In the genomic region with DNA sequence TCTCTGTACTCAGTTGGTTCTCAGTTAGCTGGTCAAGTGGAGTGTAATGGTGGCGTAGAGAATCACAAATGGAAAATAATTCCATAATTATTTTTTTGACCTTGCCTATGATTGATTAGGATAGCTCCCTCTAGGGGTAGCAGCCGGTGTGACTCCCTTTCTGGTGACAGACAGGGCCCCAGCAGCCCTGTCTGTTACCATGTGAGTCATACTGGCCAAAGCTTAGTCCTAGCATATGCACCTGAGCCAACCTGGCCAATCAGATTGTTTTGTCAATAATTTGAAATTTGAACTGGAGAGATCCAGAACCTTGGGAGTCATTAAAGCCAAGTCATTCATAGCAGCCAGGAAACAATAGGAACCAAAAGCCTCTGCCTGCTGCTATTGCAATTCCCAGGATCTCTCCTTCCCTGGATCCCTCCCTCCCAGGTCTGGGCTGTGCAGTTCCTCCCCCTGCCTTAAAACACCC, we compare ENCODE assay signal across 9 cellular contexts. TPM values are rescaled to one million over a fixed set of nuclear protein-coding genes. Genes with fewer than 3 reads are reported as not detected.
DNase-seq lines count a peak whose midpoint lies in the region; ATAC-seq and TF ChIP-seq lines count a peak whose summit lies in the region.
"Had no signal": no experiment of that assay in that cellular context is flagged by ENCODE, and none has a peak within 500 bp of the region (broad histone marks: within the 10 kb centered on the region; RNA-seq: fewer than 3 reads in every experiment).

No MANE protein-coding gene starts in this region.

- H3K36me3 ChIP-seq in mucosa of descending colon (ENCODE audit: low read depth): no peaks in the 10 kb centered on the region

- TF ChIP-seq CTCF in GM13977 (IDR thresholded peaks at IDR 0.05; ENCODE audit: extremely low read depth, insufficient read depth, missing control alignments): peak; percentile 85
- TF ChIP-seq CTCF in mucosa of descending colon (IDR thresholded peaks at IDR 0.05): peak; percentile 78

- DNase-seq in GM13977 (ENCODE audit: low spot score) (peak; percentile 90), HT-29 (ENCODE audit: low spot score) (peak; percentile 93), NOMO-1 treated with dmso at 0.1 percent for 144 hours (lab: John Stamatoyannopoulos, UW; ENCODE audit: unreplicated experiment) (peak; percentile 52), mucosa of descending colon (peak in 2 of 3 donors; percentile 85 to 97), cerebellar nuclear complex (lab: John Stamatoyannopoulos, UW) (no peak)
- peak in 2 of 3 experiments; percentile 56 to 59 for DNase-seq in activated CD8-positive, alpha-beta memory T cell treated with anti-CD3 and anti-CD28 coated beads for 48 hours (ENCODE audit: low read depth in 2 of 3, low spot score in 2 of 3)
- peak; percentile 62 to 75 (median 63) for DNase-seq in effector memory CD8-positive, alpha-beta T cell
- DNase-seq in stimulated activated CD8-positive, alpha-beta memory T cell treated with anti-CD3 and anti-CD28 coated beads, Interleukin-4, amount 100 ng/mL, for 24 hours (ENCODE audit: low read depth): peak; percentile 65

- intact Hi-C loops in mucosa of descending colon (cut with DNase I, micrococcal nuclease): no loop called here

- no peaks in the 10 kb centered on the region for H3K9me3 Mint-ChIP-seq in effector memory CD8-positive, alpha-beta T cell
- H3K9me3 Mint-ChIP-seq: stimulated activated naive CD8-positive, alpha-beta T cell treated with anti-CD3 and anti-CD28 coated beads, Interleukin-15, Interleukin-2, amounts not matched to agents 100 ng/mL and 50 ng/mL, for 24 hours had no signal

- H3K4me1 ChIP-seq in mucosa of descending colon (ENCODE audit: low read depth): peaks cover 59% of the 10 kb centered on the region

- H3K4me3 ChIP-seq in mucosa of descending colon: no peak overlapping the region

- peaks cover 10% of the 10 kb centered on the region for H3K36me3 Mint-ChIP-seq in effector memory CD8-positive, alpha-beta T cell (ENCODE audit: insufficient read depth)

- peak overlapping the region; percentile 82 to 87 for H3K27ac Mint-ChIP-seq in effector memory CD8-positive, alpha-beta T cell
- H3K27ac Mint-ChIP-seq: stimulated activated naive CD8-positive, alpha-beta T cell treated with anti-CD3 and anti-CD28 coated beads, Interleukin-15, Interleukin-2, amounts not matched to agents 100 ng/mL and 50 ng/mL, for 24 hours had no signal

- ATAC-seq in effector memory CD8-positive, alpha-beta T cell (replicated peaks): peak; percentile 88
- peak; percentile 74 for ATAC-seq in mucosa of descending colon

- no peaks in the 10 kb centered on the region for H3K9me3 ChIP-seq in mucosa of descending colon

- H3K27me3 Mint-ChIP-seq in effector memory CD8-positive, alpha-beta T cell: no peaks in the 10 kb centered on the region
- H3K27me3 Mint-ChIP-seq: stimulated activated naive CD8-positive, alpha-beta T cell treated with anti-CD3 and anti-CD28 coated beads, Interleukin-15, Interleukin-2, amounts not matched to agents 100 ng/mL and 50 ng/mL, for 24 hours had no signal

- H3K4me3 Mint-ChIP-seq in effector memory CD8-positive, alpha-beta T cell: no peak overlapping the region
- H3K4me3 Mint-ChIP-seq: stimulated activated naive CD8-positive, alpha-beta T cell treated with anti-CD3 and anti-CD28 coated beads, Interleukin-15, Interleukin-2, amounts not matched to agents 100 ng/mL and 50 ng/mL, for 24 hours had no signal

- in situ Hi-C loops in GM13977 (cut with MboI; ENCODE audit: low pct_unique_long_range_greater_than_20kb, low sequenced_read_pairs, unreplicated experiment): no loop called here

- peaks cover 38 to 42% of the 10 kb centered on the region in 2 donors for H3K4me1 Mint-ChIP-seq in effector memory CD8-positive, alpha-beta T cell (ENCODE audit: low read depth in 2 of 2)

RNA-seq across cellular contexts. Expression of gene PNPO, which starts 5.6 kb away (rescaled TPM):
- total RNA-seq in HT-29 (2014; rRNA removed; shearing (Covaris generic)): 26.4 and 28.4 TPM in 2 replicates
- 10 to 100 TPM; 22.8 to 32.0 (median 24.8) TPM for total RNA-seq in mucosa of descending colon

RNA-seq across cellular contexts. Expression of gene PRR15L, which starts 10.7 kb away (rescaled TPM):
- 54.3 and 59.6 TPM in 2 replicates for total RNA-seq in HT-29 (2014; rRNA removed; shearing (Covaris generic))
- total RNA-seq in mucosa of descending colon: 100 to 1,000 TPM; 101 to 347 (median 243) TPM

RNA-seq across cellular contexts. Expression of gene CDK5RAP3, which starts 23.9 kb away (rescaled TPM):
- 132 and 142 TPM in 2 replicates for total RNA-seq in HT-29 (2014; rRNA removed; shearing (Covaris generic))
- total RNA-seq in mucosa of descending colon: 100 to 1,000 TPM; 136 to 215 (median 163) TPM

RNA-seq across cellular contexts. Expression of gene SP2, which starts 50.9 kb away (rescaled TPM):
- 6.5 and 7.9 TPM in 2 replicates for total RNA-seq in HT-29 (2014; rRNA removed; shearing (Covaris generic))
- total RNA-seq in mucosa of descending colon: 10 to 100 TPM; 21.7 to 24.2 (median 21.7) TPM

Comparison
In these comparisons a context has a peak if more than half of its experiments do, and no peak if none do; other contexts are left out.
1. DNase-seq: peak in GM13977 (single experiment), HT-29 (single experiment), NOMO-1 treated with dmso at 0.1 percent for 144 hours (single experiment), activated CD8-positive, alpha-beta memory T cell treated with anti-CD3 and anti-CD28 coated beads for 48 hours (2 of 3), effector memory CD8-positive, alpha-beta T cell (3 of 3), mucosa of descending colon (2 of 3) and stimulated activated CD8-positive, alpha-beta memory T cell treated with anti-CD3 and anti-CD28 coated beads, Interleukin-4, amount 100 ng/mL, for 24 hours (single experiment); none in cerebellar nuclear complex (0 of 2).